ENCODE assay signal across 8 cellular contexts in the genomic region with DNA sequence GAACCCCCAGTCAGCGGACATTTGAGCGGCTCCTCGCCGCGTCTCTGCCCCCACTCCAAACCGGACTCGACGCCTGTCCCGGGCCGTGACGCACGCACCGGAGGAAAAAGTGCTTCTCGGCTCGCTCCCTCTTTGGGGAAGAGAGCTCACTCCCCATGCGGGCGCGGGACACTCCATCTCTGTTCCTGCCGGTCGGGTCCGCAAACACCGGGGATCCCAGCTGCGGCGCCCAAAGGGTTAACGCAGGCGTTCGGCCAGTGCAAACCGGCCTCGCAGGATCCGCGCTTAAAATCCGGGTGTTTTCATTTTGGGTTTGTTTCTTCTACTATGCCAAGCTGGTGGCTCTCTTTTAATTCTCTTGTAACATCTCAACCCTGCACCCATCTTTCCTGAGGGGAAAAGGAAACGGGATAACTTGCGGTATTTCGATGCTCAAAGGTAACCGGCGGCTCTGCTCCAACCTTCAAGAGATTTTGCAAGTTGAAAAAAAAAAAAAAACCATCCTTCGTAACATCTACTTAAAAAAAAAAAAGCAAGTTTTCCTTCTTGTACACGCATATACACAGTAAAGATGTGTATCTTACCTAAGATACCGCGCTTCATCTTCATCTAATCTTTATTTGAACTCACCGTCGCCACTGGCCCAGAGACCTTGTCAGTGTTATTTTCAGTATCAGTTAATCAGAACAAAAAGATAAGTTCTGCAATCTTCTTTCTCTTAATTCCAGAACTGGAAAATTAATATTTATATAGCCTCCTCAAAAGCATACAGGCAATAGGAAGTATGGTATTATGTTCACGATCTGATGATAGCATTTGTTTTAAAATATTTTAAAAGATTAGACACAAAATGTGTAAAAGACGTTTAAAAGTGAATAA. TPM values are rescaled to one million over a fixed set of nuclear protein-coding genes. Genes with fewer than 3 reads are reported as not detected.
DNase-seq lines count a peak whose midpoint lies in the region; ATAC-seq, FAIRE-seq and TF ChIP-seq lines count a peak whose summit lies in the region.

No MANE protein-coding gene starts in this region.

- H3K4me3 ChIP-seq in RWPE2 (ENCODE audit: severe bottlenecking) (peak overlapping the region; percentile 81), HepG2 (replicated peaks in 1 of 3; ENCODE audit: insufficient read depth in 1 of 3, low read depth in 2 of 3, low read length in 3 of 3) (peak overlapping the region; percentile 80 to 95 (median 84))

- peak overlapping the region; percentile 98 for H3K9ac ChIP-seq in HepG2 (ENCODE audit: insufficient read depth, low read depth, low read length)

- H3K4me1 ChIP-seq in RWPE2 (ENCODE audit: insufficient read depth, poor library complexity, severe bottlenecking) = peaks cover 15% of the 10 kb centered on the region
- H3K4me1 ChIP-seq in HepG2 (ENCODE audit: insufficient read depth, low read length) = peaks cover 23% of the 10 kb centered on the region

- peak overlapping the region; percentile 92 for H3K27ac Mint-ChIP-seq in chondrocyte (ENCODE audit: unreplicated experiment)

- DNase-seq in EL = peak; percentile 58
- peak; percentile 53 for DNase-seq in HCEC 1CT
- DNase-seq in RWPE2 (ENCODE audit: low spot score) = peak; percentile 70
- DNase-seq in chondrocyte (ENCODE audit: low spot score) = peak; percentile 91
- no peak for DNase-seq in HepG2 (ENCODE audit: low spot score)
- peak; percentile 20 for DNase-seq in stimulated activated CD8-positive, alpha-beta memory T cell treated with anti-CD3 and anti-CD28 coated beads, Interleukin-15, amount 100 ng/mL, for 24 hours (ENCODE audit: low read depth)
- DNase-seq in NCI-H1417 treated with DMSO at 0.1 percent for 48 hours (lab: John Stamatoyannopoulos, UW) = no peak

- no peak overlapping the region for H2AFZ ChIP-seq in HepG2 (ENCODE audit: low read length)

- intact Hi-C loops in HepG2 (cut with micrococcal nuclease; ENCODE audit: unreplicated experiment) = loop anchor here (2.0 to 10.0 kb wide), 4 partner anchors 63 to 355 kb away; a partner anchor contains a TSS

- H4K20me1 ChIP-seq in HepG2 (ENCODE audit: insufficient read depth, low read length) = peaks cover 16% of the 10 kb centered on the region; the same call in 1 of the 2 replicates

- TF ChIP-seq RAD21 in HepG2 (CRISPR knock-in tag; IDR thresholded peaks at IDR 0.05) = no peak

- H3K36me3 Mint-ChIP-seq in chondrocyte (ENCODE audit: low read depth) = peaks cover 6% of the 10 kb centered on the region

- TF ChIP-seq POLR2A in HepG2 (IDR thresholded peaks at IDR 0.05; ENCODE audit: insufficient read depth in 1 of 2, low read depth in 2 of 2, low read length in 2 of 2) = no peak

- peak overlapping the region; percentile 95 for H3K4me2 ChIP-seq in HepG2 (ENCODE audit: low read depth, low read length)

- ATAC-seq in RWPE2 (ENCODE audit: low read depth) (peak; percentile 3; the same call in 2 of the 3 replicates), HepG2 (no peak), HG03196 (IDR thresholded peaks at IDR 0.05; ENCODE audit: unreplicated experiment) (no peak)

- TF ChIP-seq CTCF in RWPE2 (IDR thresholded peaks at IDR 0.05; ENCODE audit: poor library complexity, severe bottlenecking) (no peak), chondrocyte (IDR thresholded peaks at IDR 0.05) (no peak), HepG2 (CRISPR knock-in tag; IDR thresholded peaks at IDR 0.05) (0 out of 2 replicates have a peak, but pooled peaks have one; percentile 1)

- WGBS in HepG2 (ENCODE audit: low lambda C conversion rate) = 10% methylated on average over 27 of the region's 45 CpGs

- H3K79me2 ChIP-seq in HepG2 (ENCODE audit: insufficient read depth, low read length) = peaks cover 32% of the 10 kb centered on the region

- H3K36me3 ChIP-seq in RWPE2 (ENCODE audit: low read depth) = no peaks in the 10 kb centered on the region
- H3K36me3 ChIP-seq in HepG2 (replicated peaks in 1 of 2; ENCODE audit: control insufficient read depth in 1 of 2, insufficient read depth in 2 of 2, low read length in 2 of 2) = no peaks in the 10 kb centered on the region

- no peaks in the 10 kb centered on the region for H3K9me3 ChIP-seq in RWPE2 (ENCODE audit: severe bottlenecking)
- H3K9me3 ChIP-seq in HepG2 (ENCODE audit: low read length) = no peaks in the 10 kb centered on the region

- in situ Hi-C loops in HepG2 (cut with HindIII; ENCODE audit: extremely low pct_ligation_motif_present, low pct_unique_long_range_greater_than_20kb) = loop anchor here (10.0 kb wide), 1 partner anchor 165 kb away; no protein-coding TSS in a partner anchor

- peak overlapping the region; percentile 89 for H3K4me3 Mint-ChIP-seq in chondrocyte (ENCODE audit: unreplicated experiment)

- TF ChIP-seq EP300 in HepG2 (IDR thresholded peaks at IDR 0.05; ENCODE audit: low read depth in 2 of 2, low read length in 2 of 2) (no peak), HepG2 (CRISPR knock-in tag; IDR thresholded peaks at IDR 0.05; ENCODE audit: borderline replicate concordance) (no peak)

- CTCF ChIA-PET in HepG2 (lab: Yijun Ruan, JAX; ENCODE audit: low intra/inter-chr PET ratio, low total read pairs) = no interaction called here

- H3K27me3 ChIP-seq in RWPE2 (ENCODE audit: insufficient read depth, poor library complexity, severe bottlenecking) = no peaks in the 10 kb centered on the region
- no peaks in the 10 kb centered on the region; a peak in 1 of 5 replicates for H3K27me3 ChIP-seq in HepG2 (ENCODE audit: control insufficient read depth in 1 of 2, insufficient read depth in 2 of 2, low read length in 2 of 2)

- no peaks in the 10 kb centered on the region for H3K27me3 Mint-ChIP-seq in chondrocyte (ENCODE audit: low read depth)

- POLR2A ChIA-PET in HepG2 (lab: Yijun Ruan, JAX) = interaction anchor here (1.3 to 3.0 kb wide), 5 partner anchors 22 to 357 kb away, joined by 3 to 22 read pairs (median 5); a partner anchor contains a TSS

- H3K4me1 Mint-ChIP-seq in chondrocyte (ENCODE audit: low read depth) = peaks cover 30% of the 10 kb centered on the region

- no peak for FAIRE-seq in HepG2 (lab: Jason Lieb, UNC)

- BruUV-seq in HepG2 (replicated peaks; lab: Mats Ljungman, UMichigan) = TSS peak; percentile 81

- H3K27ac ChIP-seq in RWPE2 (ENCODE audit: poor library complexity, severe bottlenecking) = peak overlapping the region; percentile 80
- peak overlapping the region; percentile 99 for H3K27ac ChIP-seq in HepG2 (ENCODE audit: extremely low read length, insufficient read depth, low read length)

- peaks cover 7% of the 10 kb centered on the region for H3K9me3 Mint-ChIP-seq in chondrocyte (ENCODE audit: low read depth)

TF ChIP-seq in HepG2, 621 proteins besides CTCF, POLR2A, EP300 and RAD21 (continues in another document):
- 0 out of 2 replicates have a peak, but pooled peaks have one; percentile 0 for TF ChIP-seq HDAC1 (CRISPR knock-in tag; IDR thresholded peaks at IDR 0.05)
- 0 out of 2 replicates have a peak, but pooled peaks have one; percentile 1 for TF ChIP-seq ZNF761 (CRISPR knock-in tag; conservative IDR thresholded peaks at IDR 0.05)
- TF ChIP-seq, protein P1, sequence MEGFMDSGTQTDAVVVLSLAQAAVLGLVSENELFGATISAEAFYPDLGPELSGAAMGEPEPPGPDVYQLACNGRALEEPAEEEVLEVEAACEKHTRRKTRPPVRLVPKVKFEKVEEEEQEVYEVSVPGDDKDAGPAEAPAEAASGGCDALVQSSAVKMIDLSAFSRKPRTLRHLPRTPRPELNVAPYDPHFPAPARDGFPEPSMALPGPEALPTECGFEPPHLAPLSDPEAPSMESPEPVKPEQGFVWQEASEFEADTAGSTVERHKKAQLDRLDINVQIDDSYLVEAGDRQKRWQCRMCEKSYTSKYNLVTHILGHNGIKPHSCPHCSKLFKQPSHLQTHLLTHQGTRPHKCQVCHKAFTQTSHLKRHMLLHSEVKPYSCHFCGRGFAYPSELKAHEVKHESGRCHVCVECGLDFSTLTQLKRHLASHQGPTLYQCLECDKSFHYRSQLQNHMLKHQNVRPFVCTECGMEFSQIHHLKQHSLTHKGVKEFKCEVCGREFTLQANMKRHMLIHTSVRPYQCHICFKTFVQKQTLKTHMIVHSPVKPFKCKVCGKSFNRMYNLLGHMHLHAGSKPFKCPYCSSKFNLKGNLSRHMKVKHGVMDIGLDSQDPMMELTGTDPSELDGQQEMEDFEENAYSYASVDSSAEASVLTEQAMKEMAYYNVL (CRISPR knock-in tag; IDR thresholded peaks at IDR 0.05; ENCODE audit: borderline replicate concordance) = 0 out of 2 replicates have a peak, but pooled peaks have one; percentile 68
- TF ChIP-seq ZNF672 (CRISPR knock-in tag; IDR thresholded peaks at IDR 0.05) = no peak
- peak; percentile 62; the same call in 1 of the 2 replicates for TF ChIP-seq BRD4 (CRISPR knock-in tag; IDR thresholded peaks at IDR 0.05)
- TF ChIP-seq ZSCAN29 (CRISPR knock-in tag; conservative IDR thresholded peaks at IDR 0.05) = peak; percentile 58; the same call in 1 of the 2 replicates
- TF ChIP-seq SMAD9 (CRISPR knock-in tag; IDR thresholded peaks at IDR 0.05) = no peak

RNA-seq across cellular contexts. Expression of a gene that starts 1.6 kb away (rescaled TPM):
- total RNA-seq in chondrocyte = 47.4 to 55.2 TPM (median 49.7 TPM) in 3 replicates
- total RNA-seq in HepG2 (2016; rRNA removed; fragmentation: Illumina TruSeq; extraction: Trizol) = 46.5 and 60.2 TPM in 2 replicates
- total RNA-seq in HepG2 (2016; cell fraction: cytosol; rRNA removed; fragmentation: Illumina TruSeq; extraction: Trizol; ENCODE audit: low read depth) = 8.5 and 11.5 TPM in 2 replicates
- 52.7 and 57.3 TPM in 2 replicates for total RNA-seq in HepG2 (2016; cell fraction: insoluble cytoplasmic fraction; rRNA removed; fragmentation: Illumina TruSeq; extraction: Trizol)
- 14.5 and 16.1 TPM in 2 replicates for total RNA-seq in HepG2 (2016; cell fraction: membrane; rRNA removed; fragmentation: Illumina TruSeq; extraction: Trizol)
- total RNA-seq in HepG2 (2016; cell fraction: nucleus; rRNA removed; fragmentation: Illumina TruSeq; extraction: Trizol) = 81.0 and 90.0 TPM in 2 replicates
- polyA plus RNA-seq in HepG2 (2011; rRNA removed) = 12.1 and 12.6 TPM in 2 replicates
- polyA plus RNA-seq in HepG2 (2011; cell fraction: cytosol; rRNA removed) = 3.3 and 7.0 TPM in 2 replicates
- polyA plus RNA-seq in HepG2 (2011; cell fraction: nucleus; rRNA removed) = 11.9 and 12.3 TPM in 2 replicates
- polyA plus RNA-seq in HepG2 (2012) = 30.7 and 30.9 TPM in 2 replicates
- polyA plus RNA-seq in HepG2 (2016; cell fraction: cytosol; fragmentation: Illumina TruSeq; extraction: Trizol; ENCODE audit: low read depth) = 0.71 and 1.0 TPM in 2 replicates
- polyA plus RNA-seq in HepG2 (2016; cell fraction: insoluble cytoplasmic fraction; fragmentation: Illumina TruSeq; extraction: Trizol; ENCODE audit: low read depth) = 25.8 and 28.7 TPM in 2 replicates
- polyA plus RNA-seq in HepG2 (2016; cell fraction: membrane; fragmentation: Illumina TruSeq; extraction: Trizol; ENCODE audit: low read depth) = 3.3 and 4.5 TPM in 2 replicates
- polyA plus RNA-seq in HepG2 (2016; cell fraction: nucleus; fragmentation: Illumina TruSeq; extraction: Trizol; ENCODE audit: insufficient read depth, low read depth) = 61.4 and 62.9 TPM in 2 replicates
- polyA minus RNA-seq in HepG2 (2011; rRNA and poly(A)+ RNA removed; ENCODE audit: low replicate concordance) = 8.3 and 27.4 TPM in 2 replicates
- 22.0 and 22.2 TPM in 2 replicates for polyA minus RNA-seq in HepG2 (2011; cell fraction: cytosol; rRNA and poly(A)+ RNA removed)
- polyA minus RNA-seq in HepG2 (2011; cell fraction: nucleus; rRNA and poly(A)+ RNA removed) = 95.1 and 96.8 TPM in 2 replicates

Comparison
In these comparisons a context has a peak if more than half of its experiments do, and no peak if none do; other contexts are left out.
1. DNase-seq: peak in EL (single experiment), HCEC 1CT (single experiment), RWPE2 (single experiment), chondrocyte (single experiment) and stimulated activated CD8-positive, alpha-beta memory T cell treated with anti-CD3 and anti-CD28 coated beads, Interleukin-15, amount 100 ng/mL, for 24 hours (single experiment); none in HepG2 (single experiment) and NCI-H1417 treated with DMSO at 0.1 percent for 48 hours (single experiment).